Comparison of ENCODE assay signal across 8 cellular contexts in genomic region chr1:19762175-19762779, GRCh38. TPM values are rescaled to one million over a fixed set of nuclear protein-coding genes. Genes with fewer than 3 reads are reported as not detected.
A peak's percentile ranks its signal among the peaks of the same experiment; 100 is the strongest.
DNase-seq lines count a peak whose midpoint lies in the region; ATAC-seq lines count a peak whose summit lies in the region.

No MANE protein-coding gene starts in this region.

- peaks cover 14% of the 10 kb centered on the region for H3K4me1 Mint-ChIP-seq in activated T-cell treated with anti-CD3 and anti-CD28 coated beads, Interleukin-2, amount 50 U/mL, for 4 hours (ENCODE audit: low read depth)

- no peaks in the 10 kb centered on the region for H3K9me3 Mint-ChIP-seq in activated T-cell treated with anti-CD3 and anti-CD28 coated beads, Interleukin-2, amount 50 U/mL, for 4 hours

- H3K27me3 Mint-ChIP-seq in activated T-cell treated with anti-CD3 and anti-CD28 coated beads, Interleukin-2, amount 50 U/mL, for 4 hours (ENCODE audit: low read depth): no peaks in the 10 kb centered on the region

- DNase-seq in NCI-H1092 treated with DMSO at 0.1 percent for 48 hours (lab: John Stamatoyannopoulos, UW) (peak; percentile 21), NCI-H1092 (lab: John Stamatoyannopoulos, UW) (no peak), NCI-H2196 treated with DMSO at 0.1 percent for 48 hours (lab: John Stamatoyannopoulos, UW; ENCODE audit: unreplicated experiment) (peak; percentile 14), hepatic stellate cell (ENCODE audit: low spot score) (peak; percentile 72)
- DNase-seq in activated T-cell treated with anti-CD3 and anti-CD28 coated beads, Interleukin-2, amount 50 U/mL, for 4 hours: peak; percentile 21
- DNase-seq in stimulated activated CD8-positive, alpha-beta memory T cell treated with anti-CD3 and anti-CD28 coated beads, Interleukin-15, amount 100 ng/mL, for 24 hours (ENCODE audit: low read depth): peak; percentile 14

- H3K36me3 Mint-ChIP-seq in activated T-cell treated with anti-CD3 and anti-CD28 coated beads, Interleukin-2, amount 50 U/mL, for 4 hours (ENCODE audit: insufficient read depth): peaks cover 26% of the 10 kb centered on the region

- H3K4me3 Mint-ChIP-seq in activated T-cell treated with anti-CD3 and anti-CD28 coated beads, Interleukin-2, amount 50 U/mL, for 4 hours: no peak overlapping the region

- ATAC-seq in activated T-cell treated with anti-CD3 and anti-CD28 coated beads, Interleukin-2, amount 50 U/mL, for 4 hours: peak in 1 of 2 donors; percentile 58
- ATAC-seq in GM19035 (IDR thresholded peaks at IDR 0.05; ENCODE audit: unreplicated experiment) (no peak), HG03039 (IDR thresholded peaks at IDR 0.05; ENCODE audit: unreplicated experiment) (no peak)

RNA-seq across cellular contexts. Expression of gene TMCO4, which starts 37.4 kb away (rescaled TPM):
- total RNA-seq in activated T-cell treated with anti-CD3 and anti-CD28 coated beads, Interleukin-2, amount 50 U/mL, for 4 hours: 10 to 100 TPM; 10.4 to 16.1 (median 13.2) TPM

RNA-seq across cellular contexts. Expression of gene RNF186, which starts 52.8 kb away (rescaled TPM):
- not detected for total RNA-seq in activated T-cell treated with anti-CD3 and anti-CD28 coated beads, Interleukin-2, amount 50 U/mL, for 4 hours
